Comparison of ENCODE assay signal across 9 cellular contexts in the genomic region with DNA sequence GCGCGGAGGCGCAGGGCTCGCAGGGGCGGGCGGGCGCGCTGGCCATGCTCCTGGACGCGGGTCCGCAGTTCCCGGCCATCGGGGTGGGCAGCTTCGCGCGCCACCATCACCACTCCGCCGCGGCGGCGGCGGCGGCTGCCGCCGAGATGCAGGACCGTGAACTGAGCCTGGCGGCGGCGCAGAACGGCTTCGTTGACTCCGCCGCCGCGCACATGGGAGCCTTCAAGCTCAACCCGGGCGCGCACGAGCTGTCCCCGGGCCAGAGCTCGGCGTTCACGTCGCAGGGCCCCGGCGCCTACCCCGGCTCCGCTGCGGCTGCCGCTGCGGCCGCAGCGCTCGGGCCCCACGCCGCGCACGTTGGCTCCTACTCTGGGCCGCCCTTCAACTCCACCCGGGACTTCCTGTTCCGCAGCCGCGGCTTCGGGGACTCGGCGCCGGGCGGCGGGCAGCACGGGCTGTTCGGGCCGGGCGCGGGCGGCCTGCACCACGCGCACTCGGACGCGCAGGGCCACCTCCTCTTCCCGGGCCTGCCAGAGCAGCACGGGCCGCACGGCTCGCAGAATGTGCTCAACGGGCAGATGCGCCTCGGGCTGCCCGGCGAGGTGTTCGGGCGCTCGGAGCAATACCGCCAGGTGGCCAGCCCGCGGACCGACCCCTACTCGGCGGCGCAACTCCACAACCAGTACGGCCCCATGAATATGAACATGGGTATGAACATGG. TPM values are rescaled to one million over a fixed set of nuclear protein-coding genes. Genes with fewer than 3 reads are reported as not detected.
DNase-seq lines count a peak whose midpoint lies in the region; ATAC-seq and TF ChIP-seq lines count a peak whose summit lies in the region.
"Had no signal": no experiment of that assay in that cellular context is flagged by ENCODE, and none has a peak within 500 bp of the region (broad histone marks: within the 10 kb centered on the region; RNA-seq: fewer than 3 reads in every experiment).

No MANE protein-coding gene starts in this region.

- RAD21 ChIA-PET in HCT116 (lab: Charles Lee; ENCODE audit: low non-redundant PET in 1 of 2, low total read pairs in 2 of 2, uncharacterized antibody in 2 of 2, unreplicated experiment in 2 of 2), result interaction anchor here (0.6 to 0.7 kb wide), 4 partner anchors 22 to 253 kb away, joined by 5 to 13 read pairs (median 8); no protein-coding TSS in a partner anchor

- H3K4me2 ChIP-seq in HCT116 (ENCODE audit: low read length), result peak overlapping the region; percentile 99

- H2AFZ ChIP-seq in HCT116 (ENCODE audit: low read depth, low read length, poor library complexity, severe bottlenecking), result no peak overlapping the region

- H3K9me2 ChIP-seq in HCT116 (ENCODE audit: insufficient read depth), result no peaks in the 10 kb centered on the region

- H3K9me3 ChIP-seq in HCT116 (ENCODE audit: control insufficient read depth in 1 of 2, insufficient read depth in 1 of 2, low read depth in 1 of 2, low read length in 2 of 2), result no peaks in the 10 kb centered on the region
- H3K9me3 ChIP-seq in RWPE2 (ENCODE audit: severe bottlenecking), result no peaks in the 10 kb centered on the region

- H3K27ac ChIP-seq in HCT116 (ENCODE audit: low read depth, low read length) (peak overlapping the region; percentile 100), RWPE2 (ENCODE audit: poor library complexity, severe bottlenecking) (no peak overlapping the region), rectal smooth muscle tissue (ENCODE audit: low read depth, low read length) (no peak overlapping the region)

- intact Hi-C loops in HCT116 (cut with micrococcal nuclease), result no loop called here

- CTCF ChIA-PET in HCT116 (lab: Charles Lee), result interaction anchor here (1.0 kb wide), 1 partner anchor 253 kb away, joined by 5 read pairs; no protein-coding TSS in a partner anchor

- POLR2A ChIA-PET in HCT116 (lab: Charles Lee), result no interaction called here

- ATAC-seq in HCT116 (peak; percentile 2; the same call in 1 of the 2 replicates), RWPE2 (ENCODE audit: low read depth) (peak; percentile 2; the same call in 1 of the 3 replicates), esophagus mucosa (peak; percentile 25), HG03108 (IDR thresholded peaks at IDR 0.05; ENCODE audit: unreplicated experiment) (no peak), HG03097 (IDR thresholded peaks at IDR 0.05; ENCODE audit: low FRiP score, unreplicated experiment) (no peak), HG03139 (IDR thresholded peaks at IDR 0.05; ENCODE audit: unreplicated experiment) (no peak)

- TF ChIP-seq RAD21 in HCT116 (IDR thresholded peaks at IDR 0.05; ENCODE audit: low read depth), result no peak

- DNase-seq in HCT116 (ENCODE audit: low read depth, low spot score), result no peak
- DNase-seq in RWPE2 (ENCODE audit: low spot score), result no peak
- no peak for DNase-seq in NCI-H1694 (lab: John Stamatoyannopoulos, UW)

- TF ChIP-seq POLR2A in HCT116 (IDR thresholded peaks at IDR 0.05; ENCODE audit: borderline replicate concordance, extremely low read depth, insufficient read depth, insufficient read length), result no peak

- H3K4me3 ChIP-seq in HCT116 (replicated peaks in 1 of 2; ENCODE audit: low read depth in 1 of 2, low read length in 2 of 2) (peak overlapping the region; percentile 85 to 96), RWPE2 (ENCODE audit: severe bottlenecking) (peak overlapping the region; percentile 29), rectal smooth muscle tissue (ENCODE audit: low read length) (peak overlapping the region; percentile 36)

- H3K79me2 ChIP-seq in HCT116 (ENCODE audit: insufficient read depth, low read length), result peaks cover 32% of the 10 kb centered on the region

- H3K36me3 ChIP-seq in HCT116 (ENCODE audit: control insufficient read depth in 1 of 2, insufficient read depth in 2 of 2, low read length in 2 of 2), result peaks cover 0 to 6% of the 10 kb centered on the region in 2 experiments; a peak in 2 of 4 replicates
- H3K36me3 ChIP-seq in RWPE2 (ENCODE audit: low read depth), result no peaks in the 10 kb centered on the region
- no peaks in the 10 kb centered on the region for H3K36me3 ChIP-seq in rectal smooth muscle tissue (ENCODE audit: control insufficient read depth, insufficient read depth, low read length)

- TF ChIP-seq CTCF in HCT116 (IDR thresholded peaks at IDR 0.05 in 2 of 3, conservative IDR thresholded peaks at IDR 0.05 in 1 of 3; ENCODE audit: borderline replicate concordance in 1 of 3, insufficient read depth in 1 of 3, low read depth in 2 of 3, low read length in 2 of 3), result no peak
- TF ChIP-seq CTCF in RWPE2 (IDR thresholded peaks at IDR 0.05; ENCODE audit: poor library complexity, severe bottlenecking), result no peak

- H3K27me3 ChIP-seq in HCT116 (ENCODE audit: insufficient read depth, low read length) (no peaks in the 10 kb centered on the region), RWPE2 (ENCODE audit: insufficient read depth, poor library complexity, severe bottlenecking) (peaks cover 86% of the 10 kb centered on the region), rectal smooth muscle tissue (ENCODE audit: control insufficient read depth, insufficient read depth, low read length) (peaks cover 71% of the 10 kb centered on the region)

- H3K9ac ChIP-seq in HCT116 (ENCODE audit: low read length) (peak overlapping the region; percentile 86), rectal smooth muscle tissue (ENCODE audit: low read length) (no peak overlapping the region)

- H3K4me1 ChIP-seq in HCT116 (ENCODE audit: control insufficient read depth in 1 of 2, insufficient read depth in 2 of 2, low read length in 2 of 2) (peaks cover 21 to 28% of the 10 kb centered on the region in 2 experiments), RWPE2 (ENCODE audit: insufficient read depth, poor library complexity, severe bottlenecking) (peaks cover 3% of the 10 kb centered on the region), rectal smooth muscle tissue (ENCODE audit: control insufficient read depth, insufficient read depth, low read length) (no peaks in the 10 kb centered on the region)

- H4K20me1 ChIP-seq in HCT116 (ENCODE audit: insufficient read depth), result no peaks in the 10 kb centered on the region

- no TSS peak for BruUV-seq in HCT116 (replicated peaks; lab: Mats Ljungman, UMichigan)

TF ChIP-seq in HCT116, 20 proteins besides CTCF, POLR2A, EP300 and RAD21:
- no peak for TF ChIP-seq ELF1 (IDR thresholded peaks at IDR 0.05; ENCODE audit: borderline replicate concordance, low read depth)
- TF ChIP-seq ZFX (IDR thresholded peaks at IDR 0.05), result peak; percentile 92

RNA-seq across cellular contexts. Expression of gene ZIC2, which starts 0.6 kb away (rescaled TPM):
- total RNA-seq in HCT116 (2021; ENCODE audit: unreplicated experiment) (44.4 TPM), esophagus mucosa (0.04 TPM)
- polyA plus RNA-seq in HCT116 (2012), result 15.1 and 15.3 TPM in 2 replicates
- total RNA-seq: subcutaneous adipose tissue had no signal

RNA-seq across cellular contexts. Expression of gene ZIC5, which starts 10.6 kb away (rescaled TPM):
- 10.3 TPM for total RNA-seq in HCT116 (2021; ENCODE audit: unreplicated experiment)
- polyA plus RNA-seq in HCT116 (2012), result 3.1 and 3.7 TPM in 2 replicates
- total RNA-seq in esophagus mucosa, result not detected

Comparison
In these comparisons a context has a peak if more than half of its experiments do, and no peak if none do; other contexts are left out.
1. ATAC-seq: peak in HCT116 (single experiment), RWPE2 (single experiment) and esophagus mucosa (single experiment); none in HG03108 (single experiment), HG03097 (single experiment) and HG03139 (single experiment).
2. H3K4me3 ChIP-seq: peak in every context shown above with its lines; median percentile 90 in HCT116; 36 in rectal smooth muscle tissue; 29 in RWPE2.
3. RNA of gene ZIC2, which starts 0.6 kb away (total RNA-seq): 44.4 TPM in HCT116 (single experiment); 0.04 TPM in esophagus mucosa (single experiment); every median in the first group is over 10 times any median in the second.
4. RNA of gene ZIC5, which starts 10.6 kb away (total RNA-seq): 10.3 TPM in HCT116 (single experiment); not detected in esophagus mucosa (single experiment); every median in the first group is over 10 times any median in the second.